In the genomic region with DNA sequence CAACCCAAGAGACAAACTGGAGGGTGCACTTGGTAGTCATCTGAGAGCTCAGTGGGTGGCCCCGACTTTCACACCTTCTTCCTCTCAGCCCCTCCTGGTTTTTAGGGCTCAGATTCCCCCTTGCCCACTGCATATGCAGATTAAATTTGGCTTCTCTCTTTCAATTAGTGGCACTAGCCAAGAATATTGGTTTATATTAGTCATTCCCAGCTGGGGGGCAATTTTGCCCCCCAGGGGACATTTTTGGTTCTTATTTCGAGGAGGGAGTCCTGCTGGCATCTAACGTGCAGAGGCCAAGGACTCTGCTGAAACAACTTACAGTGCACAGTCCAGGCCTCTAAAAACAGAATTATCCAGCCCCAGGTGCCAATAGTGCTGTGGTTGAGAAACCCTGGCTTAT, we compare ENCODE assay signal across 14 cellular contexts.
"Had no signal": no experiment of that assay in that cellular context is flagged by ENCODE, and none has a peak within 500 bp of the region (broad histone marks: within the 10 kb centered on the region; RNA-seq: fewer than 3 reads in every experiment).

No MANE protein-coding gene starts in this region.

- H3K27ac Mint-ChIP-seq: activated CD8-positive, alpha-beta T cell treated with anti-CD3 and anti-CD28 coated beads, Interleukin-2, amount 10 ng/mL, durations not matched to agents 7 days and 5 days; nephron progenitor cell; T-cell had no signal

- H3K27ac ChIP-seq: brain microvascular endothelial cell, gastrocnemius medialis, pancreas, thyroid gland had no signal

- H3K9me3 Mint-ChIP-seq: T-cell had no signal

- H3K9me3 ChIP-seq: gastrocnemius medialis, left lung, pancreas, stomach, thyroid gland had no signal

- H3K36me3 Mint-ChIP-seq: T-cell had no signal

- ATAC-seq: gastrocnemius medialis, T-cell had no signal

- H3K36me3 ChIP-seq: brain microvascular endothelial cell, gastrocnemius medialis, heart right ventricle, left lung, pancreas, stomach, thyroid gland had no signal

- DNase-seq: activated CD4-positive, alpha-beta T cell treated with anti-CD3 and anti-CD28 coated beads for 48 hours; activated CD8-positive, alpha-beta memory T cell treated with anti-CD3 and anti-CD28 coated beads, Interleukin-2, amount 50 U/mL, for 48 hours; activated naive CD4-positive, alpha-beta T cell treated with Interleukin-2 at 50 U/mL for 16 hours; brain microvascular endothelial cell; gastrocnemius medialis; heart right ventricle; nephron progenitor cell; pancreas; stimulated activated CD4-positive, alpha-beta T cell treated with anti-CD3 and anti-CD28 coated beads, Interleukin-4, amount 100 ng/mL, for 1 hour; stomach had no signal

- H3K27me3 ChIP-seq: brain microvascular endothelial cell, gastrocnemius medialis, heart right ventricle, pancreas, stomach, thyroid gland had no signal

- H3K4me1 ChIP-seq: gastrocnemius medialis, pancreas had no signal

- H3K4me3 ChIP-seq: gastrocnemius medialis, heart right ventricle, left lung, pancreas, stomach, thyroid gland had no signal

- H3K4me3 Mint-ChIP-seq: activated CD8-positive, alpha-beta T cell treated with anti-CD3 and anti-CD28 coated beads, Interleukin-2, amount 10 ng/mL, durations not matched to agents 7 days and 5 days; nephron progenitor cell; T-cell had no signal
